Comparison of ENCODE assay signal across 8 cellular contexts in genomic region chr16:56424404-56424765, GRCh38. TPM values are rescaled to one million over a fixed set of nuclear protein-coding genes. Genes with fewer than 3 reads are reported as not detected.
A peak's percentile ranks its signal among the peaks of the same experiment; 100 is the strongest.
DNase-seq lines count a peak whose midpoint lies in the region; ATAC-seq and TF ChIP-seq lines count a peak whose summit lies in the region.

No MANE protein-coding gene starts in this region.

- no peaks in the 10 kb centered on the region for H3K9me3 ChIP-seq in stomach smooth muscle (ENCODE audit: control insufficient read depth in 2 of 2, low read length in 2 of 2)

- peak overlapping the region; percentile 72 for H3K27ac ChIP-seq in stomach smooth muscle (ENCODE audit: low read length)

- in situ Hi-C loops in astrocyte of the spinal cord (cut with HindIII; ENCODE audit: low sequenced_read_pairs): no loop called here

- peaks cover 17% of the 10 kb centered on the region for H3K4me1 ChIP-seq in stomach smooth muscle (ENCODE audit: control insufficient read depth, insufficient read depth, low read length)

- intact Hi-C loops in Right ventricle myocardium inferior (cut with DNase I): no loop called here
- intact Hi-C loops in cardiac septum (cut with DNase I): no loop called here

- H3K9ac ChIP-seq in stomach smooth muscle (ENCODE audit: low read length in 2 of 2): peak overlapping the region; percentile 76 to 87

- H3K36me3 ChIP-seq in kidney epithelial cell (ENCODE audit: control insufficient read depth, insufficient read depth, low read length) (no peaks in the 10 kb centered on the region), stomach smooth muscle (ENCODE audit: control insufficient read depth in 2 of 2, insufficient read depth in 2 of 2, low read length in 2 of 2) (peaks cover 0 to 3% of the 10 kb centered on the region in 2 donors)

- TF ChIP-seq CTCF in astrocyte of the spinal cord (IDR thresholded peaks at IDR 0.05; ENCODE audit: low read depth, low read length): no peak
- TF ChIP-seq CTCF in kidney epithelial cell (IDR thresholded peaks at IDR 0.05; ENCODE audit: insufficient read depth, low read length, poor library complexity, severe bottlenecking): no peak

- H3K4me3 ChIP-seq in astrocyte of the spinal cord (ENCODE audit: low read depth, low read length): peak overlapping the region; percentile 71
- H3K4me3 ChIP-seq in kidney epithelial cell (ENCODE audit: low read depth, low read length): peak overlapping the region; percentile 81
- H3K4me3 ChIP-seq in stomach smooth muscle (ENCODE audit: low read length in 2 of 2): peak overlapping the region; percentile 79 to 80

- ATAC-seq in Right ventricle myocardium inferior (peak; percentile 18), GM19467 (IDR thresholded peaks at IDR 0.05; ENCODE audit: unreplicated experiment) (no peak), GM18858 (IDR thresholded peaks at IDR 0.05; ENCODE audit: unreplicated experiment) (no peak), GM21526 (IDR thresholded peaks at IDR 0.05; ENCODE audit: low FRiP score, unreplicated experiment) (no peak)

- no peaks in the 10 kb centered on the region for H3K27me3 ChIP-seq in kidney epithelial cell (ENCODE audit: control insufficient read depth, insufficient read depth, low read length)
- H3K27me3 ChIP-seq in stomach smooth muscle (ENCODE audit: control insufficient read depth in 1 of 2, insufficient read depth in 2 of 2, low read length in 2 of 2): no peaks in the 10 kb centered on the region

- DNase-seq in Right ventricle myocardium inferior (ENCODE audit: missing footprints) (no peak), cardiac septum (ENCODE audit: low spot score) (no peak), astrocyte of the spinal cord (ENCODE audit: low read depth, low spot score) (no peak), kidney epithelial cell (ENCODE audit: low read depth) (no peak)

RNA-seq across cellular contexts. Expression of gene AMFR, which starts 1.0 kb away (rescaled TPM):
- total RNA-seq in Right ventricle myocardium inferior (68.9 TPM), cardiac septum (79.4 TPM), kidney epithelial cell (131 and 133 TPM in 2 replicates)

RNA-seq across cellular contexts. Expression of gene NUDT21, which starts 26.7 kb away (rescaled TPM):
- 61.9 TPM for total RNA-seq in Right ventricle myocardium inferior
- 66.2 TPM for total RNA-seq in cardiac septum
- 59.8 and 89.7 TPM in 2 replicates for total RNA-seq in kidney epithelial cell

RNA-seq across cellular contexts. Expression of gene OGFOD1, which starts 27.0 kb away (rescaled TPM):
- total RNA-seq in Right ventricle myocardium inferior (30.6 TPM), cardiac septum (30.1 TPM), kidney epithelial cell (41.3 and 75.8 TPM in 2 replicates)
